ENCODE assay signal across 15 cellular contexts in genomic region chr11:79393362-79394043, GRCh38. TPM values are rescaled to one million over a fixed set of nuclear protein-coding genes. Genes with fewer than 3 reads are reported as not detected.
DNase-seq lines count a peak whose midpoint lies in the region; ATAC-seq, FAIRE-seq and TF ChIP-seq lines count a peak whose summit lies in the region.
"Had no signal": no experiment of that assay in that cellular context is flagged by ENCODE, and none has a peak within 500 bp of the region (broad histone marks: within the 10 kb centered on the region; RNA-seq: fewer than 3 reads in every experiment).

No MANE protein-coding gene starts in this region.

- intact Hi-C loops in GM12878 (cut with micrococcal nuclease; ENCODE audit: unreplicated experiment): no loop called here
- intact Hi-C loops in HepG2 (cut with micrococcal nuclease; ENCODE audit: unreplicated experiment): no loop called here

- H3K4me3 ChIP-seq in GM12878: no peak overlapping the region
- H3K4me3 ChIP-seq in HepG2 (replicated peaks in 1 of 3; ENCODE audit: insufficient read depth in 1 of 3, low read depth in 2 of 3, low read length in 3 of 3): no peak overlapping the region
- H3K4me3 ChIP-seq in upper lobe of left lung: no peak overlapping the region
- H3K4me3 ChIP-seq: BLaER1 treated with 17β-estradiol and CSF1 and Interleukin-3, amounts not matched to agents 10 nM and 100 nM; suprapubic skin had no signal

- no peak overlapping the region for H3K27ac ChIP-seq in GM12878 (ENCODE audit: control insufficient read depth, insufficient read depth)
- no peak overlapping the region for H3K27ac ChIP-seq in HepG2 (ENCODE audit: extremely low read length, insufficient read depth, low read length)
- H3K27ac ChIP-seq in upper lobe of left lung: no peak overlapping the region
- H3K27ac ChIP-seq: BLaER1 treated with 17β-estradiol and CSF1 and Interleukin-3, amounts not matched to agents 10 nM and 100 nM; suprapubic skin had no signal

- no peaks in the 10 kb centered on the region for H3K4me1 ChIP-seq in GM12878 (ENCODE audit: control insufficient read depth, insufficient read depth, low read length)
- no peaks in the 10 kb centered on the region for H3K4me1 ChIP-seq in HepG2 (ENCODE audit: insufficient read depth, low read length)
- H3K4me1 ChIP-seq in upper lobe of left lung: no peaks in the 10 kb centered on the region
- H3K4me1 ChIP-seq: suprapubic skin had no signal

- CTCF ChIA-PET in GM12878 (lab: Yijun Ruan, JAX) (interaction anchor here (1.4 to 4.3 kb wide), 2 partner anchors 8 to 101 kb away, joined by 4 to 30 read pairs; no protein-coding TSS in a partner anchor), HepG2 (lab: Yijun Ruan, JAX; ENCODE audit: low intra/inter-chr PET ratio, low total read pairs) (no interaction called here)

- POLR2A ChIA-PET in GM12878 (lab: Charles Lee): no interaction called here
- POLR2A ChIA-PET in HepG2 (lab: Yijun Ruan, JAX): no interaction called here

- H3K79me2 ChIP-seq in GM12878 (ENCODE audit: control insufficient read depth, insufficient read depth, low read length) (no peaks in the 10 kb centered on the region), HepG2 (ENCODE audit: insufficient read depth, low read length) (no peaks in the 10 kb centered on the region)

- ATAC-seq in GM12878 (peak; percentile 47), HepG2 (peak; percentile 59), upper lobe of left lung (ENCODE audit: low FRiP score in 2 of 2) (no peak), GM18502 (IDR thresholded peaks at IDR 0.05; ENCODE audit: poor library complexity, unreplicated experiment) (no peak)
- ATAC-seq: activated CD4-positive, CD25-positive, alpha-beta regulatory T cell treated with anti-CD3 and anti-CD28 coated beads, Interleukin-2, amount 50 U/mL, for 24 hours; activated T-cell treated with anti-CD3 and anti-CD28 coated beads, Interleukin-2, amount 50 U/mL, for 4 hours; left cardiac atrium had no signal

- H3K27me3 ChIP-seq in GM12878 (replicated peaks in 1 of 2; ENCODE audit: control insufficient read depth in 2 of 2, insufficient read depth in 2 of 2, low read length in 1 of 2) (0 out of 4 replicates have a peak, but pooled peaks cover 0 to 2% of the 10 kb centered on the region in 2 experiments), HepG2 (ENCODE audit: control insufficient read depth in 1 of 2, insufficient read depth in 2 of 2, low read length in 2 of 2) (no peaks in the 10 kb centered on the region), upper lobe of left lung (no peaks in the 10 kb centered on the region)
- H3K27me3 ChIP-seq: suprapubic skin had no signal

- SMC1A ChIA-PET in GM12878 (lab: Charles Lee; ENCODE audit: uncharacterized antibody, unreplicated experiment): interaction anchor here (1.0 to 1.5 kb wide), 6 partner anchors 8 to 99 kb away, joined by 3 to 5 read pairs (median 3); no protein-coding TSS in a partner anchor

- TF ChIP-seq CTCF in GM12878 (IDR thresholded peaks at IDR 0.05 in 2 of 3, conservative IDR thresholded peaks at IDR 0.05 in 1 of 3; ENCODE audit: control insufficient read depth in 2 of 3, extremely low read depth in 1 of 3, insufficient read depth in 1 of 3, low read depth in 3 of 3, low read length in 3 of 3): no peak
- 0 out of 2 replicates have a peak, but pooled peaks have one; percentile 4 for TF ChIP-seq CTCF in HepG2 (CRISPR knock-in tag; IDR thresholded peaks at IDR 0.05)
- TF ChIP-seq CTCF in upper lobe of left lung (IDR thresholded peaks at IDR 0.05): no peak

- BruUV-seq in GM12878 (replicated peaks; lab: Mats Ljungman, UMichigan) (no TSS peak), HepG2 (replicated peaks; lab: Mats Ljungman, UMichigan) (no TSS peak)

- H3K9ac ChIP-seq in GM12878 (ENCODE audit: control insufficient read depth, insufficient read depth, low read length) (no peak overlapping the region), HepG2 (ENCODE audit: insufficient read depth, low read depth, low read length) (no peak overlapping the region)
- H3K9ac ChIP-seq: BLaER1 treated with 17β-estradiol and CSF1 and Interleukin-3, amounts not matched to agents 10 nM and 100 nM had no signal

- TF ChIP-seq EP300 in GM12878 (IDR thresholded peaks at IDR 0.05; ENCODE audit: borderline replicate concordance in 1 of 2, control insufficient read depth in 1 of 2, low read depth in 2 of 2, low read length in 2 of 2) (no peak), HepG2 (IDR thresholded peaks at IDR 0.05; ENCODE audit: low read depth in 2 of 2, low read length in 2 of 2) (no peak), HepG2 (CRISPR knock-in tag; IDR thresholded peaks at IDR 0.05; ENCODE audit: borderline replicate concordance) (no peak), upper lobe of left lung (IDR thresholded peaks at IDR 0.05) (no peak)

- 26% methylated on average over 8 of the region's 9 CpGs for WGBS in GM12878 (ENCODE audit: insufficient coverage, insufficient replicate concordance, low lambda C conversion rate, missing lambda C conversion rate)
- 15% methylated on average over 9 of the region's 9 CpGs for WGBS in HepG2 (ENCODE audit: low lambda C conversion rate)
- 58 to 65% methylated on average over 9 of the region's 9 CpGs for WGBS in upper lobe of left lung, 2 donors

- RAD21 ChIA-PET in GM12878 (lab: Charles Lee; ENCODE audit: unreplicated experiment): interaction anchor here (1.1 kb wide), 1 partner anchor 16 kb away, joined by 3 read pairs; no protein-coding TSS in a partner anchor

- in situ Hi-C loops in GM12878 (cut with MboI): no loop called here
- in situ Hi-C loops in HepG2 (cut with HindIII; ENCODE audit: extremely low pct_ligation_motif_present, low pct_unique_long_range_greater_than_20kb): no loop called here

- no peak for TF ChIP-seq RAD21 in GM12878 (IDR thresholded peaks at IDR 0.05; ENCODE audit: insufficient read depth, low read depth, low read length)
- no peak for TF ChIP-seq RAD21 in HepG2 (CRISPR knock-in tag; IDR thresholded peaks at IDR 0.05)

- H3K9me3 ChIP-seq in GM12878 (replicated peaks; ENCODE audit: control insufficient read depth, insufficient read depth, low read length) (no peaks in the 10 kb centered on the region), HepG2 (ENCODE audit: low read length) (no peaks in the 10 kb centered on the region), upper lobe of left lung (no peaks in the 10 kb centered on the region)
- H3K9me3 ChIP-seq: BLaER1 treated with 17β-estradiol and CSF1 and Interleukin-3, amounts not matched to agents 10 nM and 100 nM; suprapubic skin had no signal

- DNase-seq in ELR (ENCODE audit: low read depth) (peak; percentile 32), NCI-H2171 treated with DMSO at 0.1 percent for 48 hours (lab: John Stamatoyannopoulos, UW) (peak; percentile 70), GM12878 (ENCODE audit: low read depth, low spot score) (no peak), HepG2 (ENCODE audit: low spot score) (no peak), upper lobe of left lung (no peak), putamen (ENCODE audit: low spot score) (no peak)
- no peak for DNase-seq in stimulated activated CD4-positive, alpha-beta T cell treated with anti-CD3 and anti-CD28 coated beads, Interleukin-4, amount 100 ng/mL, for 1 hour
- DNase-seq: activated T-cell treated with anti-CD3 and anti-CD28 coated beads, Interleukin-2, amount 50 U/mL, for 4 hours; dermis blood vessel endothelial cell; left cardiac atrium; NCI-H510A treated with DMSO at 0.1 percent for 48 hours had no signal

- H4K20me1 ChIP-seq in GM12878 (ENCODE audit: control insufficient read depth, insufficient read depth) (no peaks in the 10 kb centered on the region), HepG2 (ENCODE audit: insufficient read depth, low read length) (no peaks in the 10 kb centered on the region)

- TF ChIP-seq POLR2A in GM12878 (IDR thresholded peaks at IDR 0.05; ENCODE audit: low read depth, low read length) (no peak), HepG2 (IDR thresholded peaks at IDR 0.05; ENCODE audit: insufficient read depth in 1 of 2, low read depth in 2 of 2, low read length in 2 of 2) (no peak), upper lobe of left lung (IDR thresholded peaks at IDR 0.05) (no peak)

- H3K36me3 ChIP-seq in GM12878 (ENCODE audit: control insufficient read depth in 2 of 2, insufficient read depth in 2 of 2, low read length in 1 of 2) (no peaks in the 10 kb centered on the region), HepG2 (replicated peaks in 1 of 2; ENCODE audit: control insufficient read depth in 1 of 2, insufficient read depth in 2 of 2, low read length in 2 of 2) (no peaks in the 10 kb centered on the region), upper lobe of left lung (no peaks in the 10 kb centered on the region)
- H3K36me3 ChIP-seq: BLaER1 treated with 17β-estradiol and CSF1 and Interleukin-3, amounts not matched to agents 10 nM and 100 nM; suprapubic skin had no signal

- FAIRE-seq in GM12878 (lab: Jason Lieb, UNC) (no peak), HepG2 (lab: Jason Lieb, UNC) (no peak)

- H2AFZ ChIP-seq in GM12878 (ENCODE audit: control insufficient read depth, low read depth, low read length) (no peak overlapping the region), HepG2 (ENCODE audit: low read length) (no peak overlapping the region)

- H3K4me2 ChIP-seq in GM12878 (ENCODE audit: control insufficient read depth, insufficient read depth) (no peak overlapping the region), HepG2 (ENCODE audit: low read depth, low read length) (no peak overlapping the region)
- H3K4me2 ChIP-seq: BLaER1 treated with 17β-estradiol and CSF1 and Interleukin-3, amounts not matched to agents 10 nM and 100 nM had no signal

RNA-seq across cellular contexts. Expression of gene TENM4, which starts 47.3 kb away (rescaled TPM):
- total RNA-seq in GM12878 (2013; cell fraction: nucleolus; rRNA removed): 0.02 and 1.0 TPM in 2 replicates
- total RNA-seq in GM12878 (2014; rRNA removed) (0.06 TPM in 1 of 2 replicates, not detected in the other), GM12878 (2014; rRNA removed; fragmentation: Illumina TruSeq; extraction: Trizol) (not detected in 2 replicates), GM12878 (2021) (0.03 TPM in 2 replicates), HepG2 (2016; rRNA removed; fragmentation: Illumina TruSeq; extraction: Trizol) (not detected in 2 replicates), upper lobe of left lung (10 to 100 TPM in 2 of 6 donors, 1 to 10 TPM in 3, under 1 TPM in 1; 0.11 to 20.0 (median 3.7) TPM)
- not detected for polyA plus RNA-seq in GM12878 (2011; ENCODE audit: low read depth)
- polyA plus RNA-seq in GM12878 (2011; rRNA removed) (0.12 and 0.23 TPM in 2 replicates), GM12878 (2014; fragmentation: Illumina TruSeq; extraction: Trizol) (not detected in 2 replicates), GM12878 (2014; fragmentation: Nextera tagmentation; extraction: Ambion mirVana) (not detected), GM12878 (2014; rRNA removed) (not detected in 2 replicates), GM12878 (2016; fragmentation: Nextera tagmentation; extraction: Ambion mirVana) (not detected), HepG2 (2011; rRNA removed) (under 0.01 TPM in 1 of 2 replicates, not detected in the other)
- 0.02 and 0.06 TPM in 2 replicates for polyA plus RNA-seq in GM12878 (2011; cell fraction: cytosol; rRNA removed)
- 0.12 and 0.39 TPM in 2 replicates for polyA plus RNA-seq in GM12878 (2011; cell fraction: nucleus; rRNA removed)
- polyA plus RNA-seq in GM12878 (2012): 0.01 TPM in 1 of 2 replicates, not detected in the other
- polyA minus RNA-seq in GM12878 (2011; rRNA and poly(A)+ RNA removed): 0.05 and 0.07 TPM in 2 replicates
- 0.21 TPM in 1 of 2 replicates, not detected in the other for polyA minus RNA-seq in GM12878 (2011; cell fraction: cytosol; rRNA and poly(A)+ RNA removed)
- polyA minus RNA-seq in GM12878 (2011; cell fraction: nucleus; rRNA and poly(A)+ RNA removed): 0.24 and 0.67 TPM in 2 replicates
- total RNA-seq in HepG2 (2016; cell fraction: cytosol; rRNA removed; fragmentation: Illumina TruSeq; extraction: Trizol; ENCODE audit: low read depth): not detected in 2 replicates
- not detected in 2 replicates for total RNA-seq in HepG2 (2016; cell fraction: insoluble cytoplasmic fraction; rRNA removed; fragmentation: Illumina TruSeq; extraction: Trizol)
- not detected in 2 replicates for total RNA-seq in HepG2 (2016; cell fraction: membrane; rRNA removed; fragmentation: Illumina TruSeq; extraction: Trizol)
- total RNA-seq in HepG2 (2016; cell fraction: nucleus; rRNA removed; fragmentation: Illumina TruSeq; extraction: Trizol): not detected in 2 replicates
- not detected in 2 replicates for polyA plus RNA-seq in HepG2 (2011; cell fraction: cytosol; rRNA removed)
- not detected in 2 replicates for polyA plus RNA-seq in HepG2 (2011; cell fraction: nucleus; rRNA removed)
- polyA plus RNA-seq in HepG2 (2012): not detected in 2 replicates
- not detected in 2 replicates for polyA plus RNA-seq in HepG2 (2016; cell fraction: cytosol; fragmentation: Illumina TruSeq; extraction: Trizol; ENCODE audit: low read depth)
- polyA plus RNA-seq in HepG2 (2016; cell fraction: insoluble cytoplasmic fraction; fragmentation: Illumina TruSeq; extraction: Trizol; ENCODE audit: low read depth): not detected in 2 replicates
- not detected in 2 replicates for polyA plus RNA-seq in HepG2 (2016; cell fraction: membrane; fragmentation: Illumina TruSeq; extraction: Trizol; ENCODE audit: low read depth)
- polyA plus RNA-seq in HepG2 (2016; cell fraction: nucleus; fragmentation: Illumina TruSeq; extraction: Trizol; ENCODE audit: insufficient read depth, low read depth): not detected in 2 replicates
- 0.07 TPM in 1 of 2 replicates, not detected in the other for polyA minus RNA-seq in HepG2 (2011; rRNA and poly(A)+ RNA removed; ENCODE audit: low replicate concordance)
- not detected in 2 replicates for polyA minus RNA-seq in HepG2 (2011; cell fraction: cytosol; rRNA and poly(A)+ RNA removed)
- not detected in 2 replicates for polyA minus RNA-seq in HepG2 (2011; cell fraction: nucleus; rRNA and poly(A)+ RNA removed)

Comparison
In these comparisons a context has a peak if more than half of its experiments do, and no peak if none do; other contexts are left out.
1. DNase-seq: peak in ELR (single experiment) and NCI-H2171 treated with DMSO at 0.1 percent for 48 hours (single experiment); none in GM12878 (single experiment), HepG2 (single experiment), upper lobe of left lung (0 of 2), putamen (single experiment) and stimulated activated CD4-positive, alpha-beta T cell treated with anti-CD3 and anti-CD28 coated beads, Interleukin-4, amount 100 ng/mL, for 1 hour (single experiment).
2. ATAC-seq: peak in GM12878 (single experiment) and HepG2 (single experiment); none in upper lobe of left lung (0 of 2) and GM18502 (single experiment).